Comparison of ENCODE assay signal across 1 cellular context in the genomic region with DNA sequence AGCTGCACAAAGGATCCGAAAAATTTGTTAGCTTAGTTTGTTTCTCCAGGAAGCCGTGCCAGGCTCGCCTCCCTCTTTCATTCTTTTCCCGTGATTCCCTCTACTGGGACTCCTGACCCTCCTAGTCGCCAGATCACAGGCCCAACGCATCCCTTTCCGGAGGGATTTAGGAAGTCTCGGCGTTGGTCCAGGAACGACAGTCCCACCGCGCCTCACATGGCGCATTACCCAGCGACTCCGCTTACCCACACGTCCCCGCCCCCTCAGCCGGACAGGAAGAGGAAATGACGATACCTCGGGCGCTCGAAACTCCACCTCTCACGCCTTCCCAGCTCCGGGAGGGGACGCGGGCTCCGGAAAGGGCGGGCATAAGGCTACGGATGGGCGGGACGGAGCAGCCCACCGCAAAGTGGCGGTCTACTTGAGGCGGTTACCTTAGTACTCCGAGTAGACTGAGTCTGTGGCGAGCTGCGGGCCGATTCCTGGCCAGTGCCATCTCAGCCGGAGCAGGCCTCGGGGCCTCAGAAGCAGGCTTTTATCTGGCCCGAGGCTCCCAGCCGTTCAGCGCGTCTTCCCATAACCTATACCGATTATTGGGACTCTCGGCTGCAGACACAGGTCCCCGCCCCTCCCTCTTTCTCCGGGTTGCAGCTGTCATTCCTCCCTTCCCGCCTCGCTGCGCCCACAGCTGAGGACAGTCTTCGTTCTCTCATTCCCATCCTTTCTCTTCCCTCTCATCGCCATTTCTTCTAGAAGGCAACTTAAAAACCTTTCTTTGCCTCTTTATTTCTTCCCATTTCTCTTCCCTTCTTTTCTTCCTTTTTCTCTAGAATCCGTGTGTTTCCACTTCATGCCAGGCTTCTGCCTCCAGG.
TF ChIP-seq lines count a peak whose summit lies in the region.

CCDC15 (plus strand) TSS at position 450 of the 872 bp plus-strand sequence. CDS start 531 bp downstream, outside the sequence.

TF ChIP-seq in HepG2, 621 proteins besides CTCF, POLR2A, EP300 and RAD21 (continued from another document and continues in another):
- TF ChIP-seq, protein P1, sequence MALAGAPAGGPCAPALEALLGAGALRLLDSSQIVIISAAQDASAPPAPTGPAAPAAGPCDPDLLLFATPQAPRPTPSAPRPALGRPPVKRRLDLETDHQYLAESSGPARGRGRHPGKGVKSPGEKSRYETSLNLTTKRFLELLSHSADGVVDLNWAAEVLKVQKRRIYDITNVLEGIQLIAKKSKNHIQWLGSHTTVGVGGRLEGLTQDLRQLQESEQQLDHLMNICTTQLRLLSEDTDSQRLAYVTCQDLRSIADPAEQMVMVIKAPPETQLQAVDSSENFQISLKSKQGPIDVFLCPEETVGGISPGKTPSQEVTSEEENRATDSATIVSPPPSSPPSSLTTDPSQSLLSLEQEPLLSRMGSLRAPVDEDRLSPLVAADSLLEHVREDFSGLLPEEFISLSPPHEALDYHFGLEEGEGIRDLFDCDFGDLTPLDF (CRISPR knock-in tag; IDR thresholded peaks at IDR 0.05): peak; percentile 95
- TF ChIP-seq ZFP90 (CRISPR knock-in tag; IDR thresholded peaks at IDR 0.05; ENCODE audit: borderline replicate concordance): 0 out of 2 replicates have a peak, but pooled peaks have one; percentile 69
- TF ChIP-seq, protein P2, sequence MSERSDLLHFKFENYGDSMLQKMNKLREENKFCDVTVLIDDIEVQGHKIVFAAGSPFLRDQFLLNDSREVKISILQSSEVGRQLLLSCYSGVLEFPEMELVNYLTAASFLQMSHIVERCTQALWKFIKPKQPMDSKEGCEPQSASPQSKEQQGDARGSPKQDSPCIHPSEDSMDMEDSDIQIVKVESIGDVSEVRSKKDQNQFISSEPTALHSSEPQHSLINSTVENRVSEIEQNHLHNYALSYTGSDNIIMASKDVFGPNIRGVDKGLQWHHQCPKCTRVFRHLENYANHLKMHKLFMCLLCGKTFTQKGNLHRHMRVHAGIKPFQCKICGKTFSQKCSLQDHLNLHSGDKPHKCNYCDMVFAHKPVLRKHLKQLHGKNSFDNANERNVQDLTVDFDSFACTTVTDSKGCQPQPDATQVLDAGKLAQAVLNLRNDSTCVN (CRISPR knock-in tag; IDR thresholded peaks at IDR 0.05; ENCODE audit: borderline replicate concordance): peak; percentile 23; the same call in 1 of the 2 replicates
- TF ChIP-seq ATM (IDR thresholded peaks at IDR 0.05; ENCODE audit: borderline replicate concordance): no peak
- TF ChIP-seq, protein P3, sequence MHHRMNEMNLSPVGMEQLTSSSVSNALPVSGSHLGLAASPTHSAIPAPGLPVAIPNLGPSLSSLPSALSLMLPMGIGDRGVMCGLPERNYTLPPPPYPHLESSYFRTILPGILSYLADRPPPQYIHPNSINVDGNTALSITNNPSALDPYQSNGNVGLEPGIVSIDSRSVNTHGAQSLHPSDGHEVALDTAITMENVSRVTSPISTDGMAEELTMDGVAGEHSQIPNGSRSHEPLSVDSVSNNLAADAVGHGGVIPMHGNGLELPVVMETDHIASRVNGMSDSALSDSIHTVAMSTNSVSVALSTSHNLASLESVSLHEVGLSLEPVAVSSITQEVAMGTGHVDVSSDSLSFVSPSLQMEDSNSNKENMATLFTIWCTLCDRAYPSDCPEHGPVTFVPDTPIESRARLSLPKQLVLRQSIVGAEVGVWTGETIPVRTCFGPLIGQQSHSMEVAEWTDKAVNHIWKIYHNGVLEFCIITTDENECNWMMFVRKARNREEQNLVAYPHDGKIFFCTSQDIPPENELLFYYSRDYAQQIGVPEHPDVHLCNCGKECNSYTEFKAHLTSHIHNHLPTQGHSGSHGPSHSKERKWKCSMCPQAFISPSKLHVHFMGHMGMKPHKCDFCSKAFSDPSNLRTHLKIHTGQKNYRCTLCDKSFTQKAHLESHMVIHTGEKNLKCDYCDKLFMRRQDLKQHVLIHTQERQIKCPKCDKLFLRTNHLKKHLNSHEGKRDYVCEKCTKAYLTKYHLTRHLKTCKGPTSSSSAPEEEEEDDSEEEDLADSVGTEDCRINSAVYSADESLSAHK (CRISPR knock-in tag; IDR thresholded peaks at IDR 0.05; ENCODE audit: borderline replicate concordance): no peak
- TF ChIP-seq, protein P4, sequence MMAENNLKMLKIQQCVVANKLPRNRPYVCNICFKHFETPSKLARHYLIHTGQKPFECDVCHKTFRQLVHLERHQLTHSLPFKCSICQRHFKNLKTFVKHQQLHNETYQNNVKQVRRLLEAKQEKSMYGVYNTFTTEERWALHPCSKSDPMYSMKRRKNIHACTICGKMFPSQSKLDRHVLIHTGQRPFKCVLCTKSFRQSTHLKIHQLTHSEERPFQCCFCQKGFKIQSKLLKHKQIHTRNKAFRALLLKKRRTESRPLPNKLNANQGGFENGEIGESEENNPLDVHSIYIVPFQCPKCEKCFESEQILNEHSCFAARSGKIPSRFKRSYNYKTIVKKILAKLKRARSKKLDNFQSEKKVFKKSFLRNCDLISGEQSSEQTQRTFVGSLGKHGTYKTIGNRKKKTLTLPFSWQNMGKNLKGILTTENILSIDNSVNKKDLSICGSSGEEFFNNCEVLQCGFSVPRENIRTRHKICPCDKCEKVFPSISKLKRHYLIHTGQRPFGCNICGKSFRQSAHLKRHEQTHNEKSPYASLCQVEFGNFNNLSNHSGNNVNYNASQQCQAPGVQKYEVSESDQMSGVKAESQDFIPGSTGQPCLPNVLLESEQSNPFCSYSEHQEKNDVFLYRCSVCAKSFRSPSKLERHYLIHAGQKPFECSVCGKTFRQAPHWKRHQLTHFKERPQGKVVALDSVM (CRISPR knock-in tag; IDR thresholded peaks at IDR 0.05): no peak
- no peak for TF ChIP-seq ZNF724P (CRISPR knock-in tag; IDR thresholded peaks at IDR 0.05; ENCODE audit: borderline replicate concordance)
- TF ChIP-seq ZKSCAN1 (IDR thresholded peaks at IDR 0.05; ENCODE audit: low read length): no peak
- TF ChIP-seq, protein P5, sequence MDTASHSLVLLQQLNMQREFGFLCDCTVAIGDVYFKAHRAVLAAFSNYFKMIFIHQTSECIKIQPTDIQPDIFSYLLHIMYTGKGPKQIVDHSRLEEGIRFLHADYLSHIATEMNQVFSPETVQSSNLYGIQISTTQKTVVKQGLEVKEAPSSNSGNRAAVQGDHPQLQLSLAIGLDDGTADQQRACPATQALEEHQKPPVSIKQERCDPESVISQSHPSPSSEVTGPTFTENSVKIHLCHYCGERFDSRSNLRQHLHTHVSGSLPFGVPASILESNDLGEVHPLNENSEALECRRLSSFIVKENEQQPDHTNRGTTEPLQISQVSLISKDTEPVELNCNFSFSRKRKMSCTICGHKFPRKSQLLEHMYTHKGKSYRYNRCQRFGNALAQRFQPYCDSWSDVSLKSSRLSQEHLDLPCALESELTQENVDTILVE (CRISPR knock-in tag; IDR thresholded peaks at IDR 0.05): 0 out of 2 replicates have a peak, but pooled peaks have one; percentile 28
- no peak for TF ChIP-seq HOXA7 (CRISPR knock-in tag; IDR thresholded peaks at IDR 0.05)
- no peak for TF ChIP-seq ZNF569 (CRISPR knock-in tag; IDR thresholded peaks at IDR 0.05; ENCODE audit: borderline replicate concordance)
- TF ChIP-seq, protein P6, sequence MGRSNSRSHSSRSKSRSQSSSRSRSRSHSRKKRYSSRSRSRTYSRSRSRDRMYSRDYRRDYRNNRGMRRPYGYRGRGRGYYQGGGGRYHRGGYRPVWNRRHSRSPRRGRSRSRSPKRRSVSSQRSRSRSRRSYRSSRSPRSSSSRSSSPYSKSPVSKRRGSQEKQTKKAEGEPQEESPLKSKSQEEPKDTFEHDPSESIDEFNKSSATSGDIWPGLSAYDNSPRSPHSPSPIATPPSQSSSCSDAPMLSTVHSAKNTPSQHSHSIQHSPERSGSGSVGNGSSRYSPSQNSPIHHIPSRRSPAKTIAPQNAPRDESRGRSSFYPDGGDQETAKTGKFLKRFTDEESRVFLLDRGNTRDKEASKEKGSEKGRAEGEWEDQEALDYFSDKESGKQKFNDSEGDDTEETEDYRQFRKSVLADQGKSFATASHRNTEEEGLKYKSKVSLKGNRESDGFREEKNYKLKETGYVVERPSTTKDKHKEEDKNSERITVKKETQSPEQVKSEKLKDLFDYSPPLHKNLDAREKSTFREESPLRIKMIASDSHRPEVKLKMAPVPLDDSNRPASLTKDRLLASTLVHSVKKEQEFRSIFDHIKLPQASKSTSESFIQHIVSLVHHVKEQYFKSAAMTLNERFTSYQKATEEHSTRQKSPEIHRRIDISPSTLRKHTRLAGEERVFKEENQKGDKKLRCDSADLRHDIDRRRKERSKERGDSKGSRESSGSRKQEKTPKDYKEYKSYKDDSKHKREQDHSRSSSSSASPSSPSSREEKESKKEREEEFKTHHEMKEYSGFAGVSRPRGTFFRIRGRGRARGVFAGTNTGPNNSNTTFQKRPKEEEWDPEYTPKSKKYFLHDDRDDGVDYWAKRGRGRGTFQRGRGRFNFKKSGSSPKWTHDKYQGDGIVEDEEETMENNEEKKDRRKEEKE (IDR thresholded peaks at IDR 0.05): no peak
- no peak for TF ChIP-seq ZBTB3 (CRISPR knock-in tag; IDR thresholded peaks at IDR 0.05; ENCODE audit: borderline replicate concordance, low read depth)
- peak; percentile 35; the same call in 1 of the 2 replicates for TF ChIP-seq ZNF670 (CRISPR knock-in tag; IDR thresholded peaks at IDR 0.05; ENCODE audit: borderline replicate concordance)
- TF ChIP-seq ZNF776 (CRISPR knock-in tag; IDR thresholded peaks at IDR 0.05): no peak
- no peak for TF ChIP-seq ZNF850 (CRISPR knock-in tag; conservative IDR thresholded peaks at IDR 0.05)
- TF ChIP-seq RFXAP (CRISPR knock-in tag; IDR thresholded peaks at IDR 0.05; ENCODE audit: borderline replicate concordance): peak; percentile 53; the same call in 1 of the 2 replicates
- TF ChIP-seq PAX8 (CRISPR knock-in tag; IDR thresholded peaks at IDR 0.05; ENCODE audit: borderline replicate concordance): no peak
- TF ChIP-seq NR1H2 (CRISPR knock-in tag; IDR thresholded peaks at IDR 0.05; ENCODE audit: borderline replicate concordance, low read depth): no peak
- peak; percentile 57; the same call in 1 of the 2 replicates for TF ChIP-seq ZNF547 (CRISPR knock-in tag; IDR thresholded peaks at IDR 0.05)
- TF ChIP-seq, protein P7, sequence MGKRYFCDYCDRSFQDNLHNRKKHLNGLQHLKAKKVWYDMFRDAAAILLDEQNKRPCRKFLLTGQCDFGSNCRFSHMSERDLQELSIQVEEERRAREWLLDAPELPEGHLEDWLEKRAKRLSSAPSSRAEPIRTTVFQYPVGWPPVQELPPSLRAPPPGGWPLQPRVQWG (CRISPR knock-in tag; IDR thresholded peaks at IDR 0.05; ENCODE audit: borderline replicate concordance, low read depth): no peak
- TF ChIP-seq, protein P8, sequence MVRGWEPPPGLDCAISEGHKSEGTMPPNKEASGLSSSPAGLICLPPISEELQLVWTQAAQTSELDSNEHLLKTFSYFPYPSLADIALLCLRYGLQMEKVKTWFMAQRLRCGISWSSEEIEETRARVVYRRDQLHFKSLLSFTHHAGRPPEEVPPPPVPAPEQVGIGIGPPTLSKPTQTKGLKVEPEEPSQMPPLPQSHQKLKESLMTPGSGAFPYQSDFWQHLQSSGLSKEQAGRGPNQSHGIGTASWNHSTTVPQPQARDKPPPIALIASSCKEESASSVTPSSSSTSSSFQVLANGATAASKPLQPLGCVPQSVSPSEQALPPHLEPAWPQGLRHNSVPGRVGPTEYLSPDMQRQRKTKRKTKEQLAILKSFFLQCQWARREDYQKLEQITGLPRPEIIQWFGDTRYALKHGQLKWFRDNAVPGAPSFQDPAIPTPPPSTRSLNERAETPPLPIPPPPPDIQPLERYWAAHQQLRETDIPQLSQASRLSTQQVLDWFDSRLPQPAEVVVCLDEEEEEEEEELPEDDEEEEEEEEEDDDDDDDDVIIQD (CRISPR knock-in tag; IDR thresholded peaks at IDR 0.05; ENCODE audit: low read depth): 0 out of 2 replicates have a peak, but pooled peaks have one; percentile 34
- TF ChIP-seq, protein P9, sequence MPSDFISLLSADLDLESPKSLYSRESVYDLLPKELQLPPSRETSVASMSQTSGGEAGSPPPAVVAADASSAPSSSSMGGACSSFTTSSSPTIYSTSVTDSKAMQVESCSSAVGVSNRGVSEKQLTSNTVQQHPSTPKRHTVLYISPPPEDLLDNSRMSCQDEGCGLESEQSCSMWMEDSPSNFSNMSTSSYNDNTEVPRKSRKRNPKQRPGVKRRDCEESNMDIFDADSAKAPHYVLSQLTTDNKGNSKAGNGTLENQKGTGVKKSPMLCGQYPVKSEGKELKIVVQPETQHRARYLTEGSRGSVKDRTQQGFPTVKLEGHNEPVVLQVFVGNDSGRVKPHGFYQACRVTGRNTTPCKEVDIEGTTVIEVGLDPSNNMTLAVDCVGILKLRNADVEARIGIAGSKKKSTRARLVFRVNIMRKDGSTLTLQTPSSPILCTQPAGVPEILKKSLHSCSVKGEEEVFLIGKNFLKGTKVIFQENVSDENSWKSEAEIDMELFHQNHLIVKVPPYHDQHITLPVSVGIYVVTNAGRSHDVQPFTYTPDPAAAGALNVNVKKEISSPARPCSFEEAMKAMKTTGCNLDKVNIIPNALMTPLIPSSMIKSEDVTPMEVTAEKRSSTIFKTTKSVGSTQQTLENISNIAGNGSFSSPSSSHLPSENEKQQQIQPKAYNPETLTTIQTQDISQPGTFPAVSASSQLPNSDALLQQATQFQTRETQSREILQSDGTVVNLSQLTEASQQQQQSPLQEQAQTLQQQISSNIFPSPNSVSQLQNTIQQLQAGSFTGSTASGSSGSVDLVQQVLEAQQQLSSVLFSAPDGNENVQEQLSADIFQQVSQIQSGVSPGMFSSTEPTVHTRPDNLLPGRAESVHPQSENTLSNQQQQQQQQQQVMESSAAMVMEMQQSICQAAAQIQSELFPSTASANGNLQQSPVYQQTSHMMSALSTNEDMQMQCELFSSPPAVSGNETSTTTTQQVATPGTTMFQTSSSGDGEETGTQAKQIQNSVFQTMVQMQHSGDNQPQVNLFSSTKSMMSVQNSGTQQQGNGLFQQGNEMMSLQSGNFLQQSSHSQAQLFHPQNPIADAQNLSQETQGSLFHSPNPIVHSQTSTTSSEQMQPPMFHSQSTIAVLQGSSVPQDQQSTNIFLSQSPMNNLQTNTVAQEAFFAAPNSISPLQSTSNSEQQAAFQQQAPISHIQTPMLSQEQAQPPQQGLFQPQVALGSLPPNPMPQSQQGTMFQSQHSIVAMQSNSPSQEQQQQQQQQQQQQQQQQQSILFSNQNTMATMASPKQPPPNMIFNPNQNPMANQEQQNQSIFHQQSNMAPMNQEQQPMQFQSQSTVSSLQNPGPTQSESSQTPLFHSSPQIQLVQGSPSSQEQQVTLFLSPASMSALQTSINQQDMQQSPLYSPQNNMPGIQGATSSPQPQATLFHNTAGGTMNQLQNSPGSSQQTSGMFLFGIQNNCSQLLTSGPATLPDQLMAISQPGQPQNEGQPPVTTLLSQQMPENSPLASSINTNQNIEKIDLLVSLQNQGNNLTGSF (CRISPR knock-in tag; IDR thresholded peaks at IDR 0.05): peak; percentile 45; the same call in 1 of the 2 replicates
- TF ChIP-seq ZNF331 (CRISPR knock-in tag; IDR thresholded peaks at IDR 0.05): peak; percentile 11; the same call in 1 of the 2 replicates
- TF ChIP-seq ZIK1 (CRISPR knock-in tag; IDR thresholded peaks at IDR 0.05; ENCODE audit: borderline replicate concordance, low read depth): 0 out of 2 replicates have a peak, but pooled peaks have one; percentile 35
- no peak for TF ChIP-seq ZNF430 (CRISPR knock-in tag; IDR thresholded peaks at IDR 0.05)
- peak; percentile 77 for TF ChIP-seq NFYC (CRISPR knock-in tag; IDR thresholded peaks at IDR 0.05)
- TF ChIP-seq, protein P10, sequence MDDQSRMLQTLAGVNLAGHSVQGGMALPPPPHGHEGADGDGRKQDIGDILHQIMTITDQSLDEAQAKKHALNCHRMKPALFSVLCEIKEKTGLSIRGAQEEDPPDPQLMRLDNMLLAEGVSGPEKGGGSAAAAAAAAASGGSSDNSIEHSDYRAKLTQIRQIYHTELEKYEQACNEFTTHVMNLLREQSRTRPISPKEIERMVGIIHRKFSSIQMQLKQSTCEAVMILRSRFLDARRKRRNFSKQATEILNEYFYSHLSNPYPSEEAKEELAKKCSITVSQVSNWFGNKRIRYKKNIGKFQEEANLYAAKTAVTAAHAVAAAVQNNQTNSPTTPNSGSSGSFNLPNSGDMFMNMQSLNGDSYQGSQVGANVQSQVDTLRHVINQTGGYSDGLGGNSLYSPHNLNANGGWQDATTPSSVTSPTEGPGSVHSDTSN (CRISPR knock-in tag; IDR thresholded peaks at IDR 0.05; ENCODE audit: borderline replicate concordance): no peak
- no peak; the same call in 1 of the 2 replicates for TF ChIP-seq FOXA3 (CRISPR knock-in tag; IDR thresholded peaks at IDR 0.05)
